ENCODE assay signal across 23 cellular contexts in the genomic region with DNA sequence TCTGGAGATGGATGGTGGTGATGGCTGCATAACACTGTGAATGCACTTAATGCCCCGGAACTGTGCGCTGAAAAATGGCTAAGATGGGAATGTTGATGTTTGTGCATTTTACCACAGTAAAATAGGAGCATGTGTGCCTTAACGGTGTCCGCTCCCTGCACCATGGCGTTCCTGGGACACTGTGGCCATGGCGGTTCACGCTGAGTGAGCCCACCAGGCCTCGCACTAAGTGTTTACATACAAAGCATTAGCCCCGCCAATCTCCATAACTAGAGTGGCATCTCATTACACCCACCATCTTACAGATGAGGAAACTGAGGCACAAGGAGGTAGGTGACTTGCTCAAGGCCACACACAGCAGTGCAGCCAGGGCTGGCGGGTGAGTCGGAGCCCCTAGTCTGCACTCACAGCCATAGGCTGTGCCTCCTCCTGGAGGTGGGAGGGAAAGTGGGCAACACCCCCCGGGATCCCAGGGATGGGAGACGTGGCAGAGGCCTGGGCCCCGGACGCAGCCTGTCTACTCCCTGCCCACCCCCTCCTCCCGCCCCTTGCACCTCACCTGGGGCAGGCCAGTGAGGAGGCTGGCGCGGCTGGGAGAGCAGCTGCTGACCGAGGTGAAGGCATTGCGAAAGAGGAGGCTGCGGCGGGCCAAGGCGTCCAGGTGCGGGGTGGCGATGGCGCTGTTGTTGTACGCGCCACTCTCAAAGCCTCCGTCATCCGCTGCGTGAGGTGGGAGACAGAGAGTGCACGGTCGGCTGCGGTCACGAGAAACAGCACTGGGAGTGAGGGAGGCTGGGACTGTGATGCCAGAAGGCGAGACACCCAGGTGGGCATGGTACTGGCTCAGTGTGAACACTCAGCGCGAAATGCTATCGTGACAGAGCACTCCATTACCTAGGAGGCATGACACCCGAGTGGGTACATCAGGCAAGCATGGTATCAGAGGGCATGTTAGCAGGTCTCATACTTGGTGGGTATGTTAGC. TPM values are rescaled to one million over a fixed set of nuclear protein-coding genes. Genes with fewer than 3 reads are reported as not detected.
"Had no signal": no experiment of that assay in that cellular context is flagged by ENCODE, and none has a peak within 500 bp of the region (broad histone marks: within the 10 kb centered on the region; RNA-seq: fewer than 3 reads in every experiment).

No MANE protein-coding gene starts in this region.

- H3K27me3 Mint-ChIP-seq: activated naive CD8-positive, alpha-beta T cell treated with anti-CD3 and anti-CD28 coated beads for 36 hours had no signal

- H3K4me3 Mint-ChIP-seq: activated CD4-positive, alpha-beta memory T cell treated with anti-CD3 and anti-CD28 coated beads, Interleukin-2, amount 10 ng/mL, durations not matched to agents 7 days and 5 days; activated naive CD8-positive, alpha-beta T cell treated with anti-CD3 and anti-CD28 coated beads for 36 hours; WTC11 had no signal

- H3K4me1 ChIP-seq: foreskin keratinocyte had no signal

- H3K36me3 ChIP-seq: neutrophil had no signal

- H3K4me3 ChIP-seq: body of pancreas, lower lobe of right lung, skin epidermis, transverse colon had no signal

- H3K9me3 Mint-ChIP-seq: activated CD4-positive, alpha-beta memory T cell treated with anti-CD3 and anti-CD28 coated beads, Interleukin-2, amount 10 ng/mL, durations not matched to agents 7 days and 5 days; activated naive CD8-positive, alpha-beta T cell treated with anti-CD3 and anti-CD28 coated beads for 36 hours; WTC11 had no signal

- H3K27ac Mint-ChIP-seq: activated naive CD8-positive, alpha-beta T cell treated with anti-CD3 and anti-CD28 coated beads for 36 hours; WTC11 had no signal

- H3K27ac ChIP-seq: body of pancreas, foreskin keratinocyte, lower lobe of right lung, neutrophil, skin epidermis, transverse colon had no signal

- ATAC-seq: body of pancreas, foreskin keratinocyte, lower lobe of right lung, SK-N-SH treated with all-trans-retinoic acid at 6 μM for 48 hours, WTC11 had no signal

- H3K9me3 ChIP-seq: body of pancreas, lower lobe of right lung, neutrophil, transverse colon had no signal

- DNase-seq: activated CD4-positive, alpha-beta memory T cell treated with anti-CD3 and anti-CD28 coated beads, Interleukin-2, amount 10 ng/mL, durations not matched to agents 7 days and 5 days; activated CD4-positive, alpha-beta T cell treated with anti-CD3 and anti-CD28 coated beads for 4 hours; activated gamma-delta T cell; activated naive CD8-positive, alpha-beta T cell treated with anti-CD3 and anti-CD28 coated beads for 36 hours; activated T-cell treated with anti-CD3 and anti-CD28 coated beads, Interleukin-2, amount 50 U/mL, for 48 hours; amygdala; body of pancreas; effector memory CD4-positive, alpha-beta T cell; foreskin keratinocyte; glutamatergic neuron; lower lobe of right lung; posterior cingulate gyrus; retina; stimulated activated CD4-positive, alpha-beta T cell treated with anti-CD3 and anti-CD28 coated beads, Interleukin-15, amount 100 ng/mL, for 24 hours; stimulated activated CD4-positive, alpha-beta T cell treated with anti-CD3 and anti-CD28 coated beads, Interleukin-4, amount 100 ng/mL, for 1 hour; stimulated activated naive CD4-positive, alpha-beta T cell; substantia nigra; T-helper 2 cell; transverse colon had no signal

RNA-seq across cellular contexts. Expression of a gene that starts 46.9 kb away (rescaled TPM):
- total RNA-seq: activated CD4-positive, alpha-beta memory T cell treated with anti-CD3 and anti-CD28 coated beads, Interleukin-2, amount 10 ng/mL, durations not matched to agents 7 days and 5 days; activated naive CD8-positive, alpha-beta T cell treated with anti-CD3 and anti-CD28 coated beads for 36 hours; body of pancreas had no signal
